1 cellular context compared by ENCODE assay signal in genomic region chr1:156591181-156591431, GRCh38.
TF ChIP-seq lines count a peak whose summit lies in the region.

No MANE protein-coding gene starts in this region.

TF ChIP-seq in H1, 55 proteins besides CTCF, POLR2A, EP300 and RAD21:
- TF ChIP-seq ATF2 (IDR thresholded peaks at IDR 0.05; ENCODE audit: low read length), result no peak
- no peak for TF ChIP-seq MAX (IDR thresholded peaks at IDR 0.05)
- TF ChIP-seq CHD1 (IDR thresholded peaks at IDR 0.05; ENCODE audit: low read depth, low read length), result no peak
- TF ChIP-seq POLR2AphosphoS5 (IDR thresholded peaks at IDR 0.05; ENCODE audit: low read depth, low read length), result no peak
- no peak for TF ChIP-seq MAFK (IDR thresholded peaks at IDR 0.05; ENCODE audit: low read depth, low read length)
- no peak for TF ChIP-seq TAF7 (optimal IDR thresholded peaks at IDR 0.05; ENCODE audit: borderline replicate concordance, low read depth, low read length)
- no peak for TF ChIP-seq SRF (IDR thresholded peaks at IDR 0.05; ENCODE audit: low read depth, low read length)
- TF ChIP-seq EGR1 (IDR thresholded peaks at IDR 0.05; ENCODE audit: borderline replicate concordance, low read depth, low read length), result no peak
- no peak for TF ChIP-seq SP2 (IDR thresholded peaks at IDR 0.05; ENCODE audit: low read length)
- no peak for TF ChIP-seq SIN3A (conservative IDR thresholded peaks at IDR 0.05 in 1 of 2, IDR thresholded peaks at IDR 0.05 in 1 of 2; ENCODE audit: low read depth in 1 of 2, low read length in 2 of 2)
- TF ChIP-seq YY1 (IDR thresholded peaks at IDR 0.05; ENCODE audit: low read depth, low read length), result no peak
- no peak for TF ChIP-seq CHD7 (IDR thresholded peaks at IDR 0.05; ENCODE audit: insufficient replicate concordance, low read length)
- no peak for TF ChIP-seq SP4 (IDR thresholded peaks at IDR 0.05; ENCODE audit: low read length)
- TF ChIP-seq E2F6 (IDR thresholded peaks at IDR 0.05), result no peak
- no peak for TF ChIP-seq CTBP2 (IDR thresholded peaks at IDR 0.05; ENCODE audit: borderline replicate concordance, insufficient read depth, insufficient read length, low read length)
- TF ChIP-seq GABPA (IDR thresholded peaks at IDR 0.05; ENCODE audit: borderline replicate concordance, insufficient read depth, low read length), result no peak
- no peak for TF ChIP-seq BRCA1 (IDR thresholded peaks at IDR 0.05; ENCODE audit: low read depth, low read length)
- TF ChIP-seq ATF3 (IDR thresholded peaks at IDR 0.05; ENCODE audit: insufficient read depth, low read depth, low read length), result no peak
- no peak for TF ChIP-seq TAF1 (IDR thresholded peaks at IDR 0.05; ENCODE audit: low read depth, low read length)
- TF ChIP-seq CBX8 (IDR thresholded peaks at IDR 0.05; ENCODE audit: borderline replicate concordance, low read depth, low read length), result no peak
TF ChIP-seq in H1: peak in this region for 0.
